Comparison of ENCODE assay signal across 13 cellular contexts in the genomic region with DNA sequence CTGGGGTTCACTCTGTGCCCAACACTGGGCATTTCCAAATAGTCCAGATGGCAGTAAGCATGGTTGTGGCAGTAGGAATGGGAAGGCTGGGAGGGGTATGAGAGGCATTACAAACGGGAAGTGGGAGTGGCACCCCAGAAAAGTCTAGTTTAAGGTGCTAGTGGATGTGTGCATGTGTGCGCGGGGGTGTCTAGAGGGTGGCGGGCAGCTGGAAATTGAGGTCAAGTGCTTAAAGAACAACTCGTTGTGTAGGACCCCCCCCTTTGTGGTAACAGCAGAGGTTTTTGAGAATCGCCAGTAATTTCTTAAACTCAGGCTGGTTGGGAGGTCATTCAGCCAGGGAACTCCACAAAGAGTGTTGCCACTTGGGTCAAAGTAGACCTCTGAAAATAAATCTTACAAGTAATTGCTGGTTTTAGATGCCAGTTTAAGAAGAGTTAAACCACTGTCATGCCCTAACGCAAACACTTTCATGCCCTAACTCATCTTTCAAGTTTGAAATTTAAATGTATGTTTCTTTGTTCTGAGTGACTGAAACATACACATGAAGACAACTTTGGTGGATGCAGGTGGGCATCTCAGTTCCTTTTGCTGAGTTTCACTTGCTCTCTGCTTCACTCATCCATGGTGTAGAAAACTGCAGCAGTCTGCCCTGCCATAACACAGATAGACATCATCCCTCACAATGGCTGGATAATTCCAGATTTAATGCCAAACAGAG.
DNase-seq lines count a peak whose midpoint lies in the region; ATAC-seq and TF ChIP-seq lines count a peak whose summit lies in the region.
"Had no signal": no experiment of that assay in that cellular context is flagged by ENCODE, and none has a peak within 500 bp of the region (broad histone marks: within the 10 kb centered on the region; RNA-seq: fewer than 3 reads in every experiment).

No MANE protein-coding gene starts in this region.

- H3K4me3 Mint-ChIP-seq in activated CD4-positive, alpha-beta T cell treated with anti-CD3 and anti-CD28 coated beads, Interleukin-2, amount 10 ng/mL, durations not matched to agents 7 days and 5 days, result no peak overlapping the region
- H3K4me3 Mint-ChIP-seq in stimulated activated naive B cell treated with anti-CD40 and anti-IgM and Interleukin-4, amounts not matched to agents 10 μg/mL and 1 μg/mL and 100 μg/mL, for 72 hours, result peak overlapping the region; percentile 77 to 84
- H3K4me3 Mint-ChIP-seq: endodermal cell had no signal

- ATAC-seq in HG02610 (IDR thresholded peaks at IDR 0.05; ENCODE audit: unreplicated experiment) (peak; percentile 68), HG03469 (IDR thresholded peaks at IDR 0.05; ENCODE audit: unreplicated experiment) (peak; percentile 70)
- ATAC-seq in stimulated activated naive B cell treated with anti-CD40 and anti-IgM and Interleukin-4, amounts not matched to agents 10 μg/mL and 1 μg/mL and 100 μg/mL, for 72 hours (replicated peaks), result peak; percentile 86 to 89

- no peaks in the 10 kb centered on the region for H3K9me3 Mint-ChIP-seq in activated CD4-positive, alpha-beta T cell treated with anti-CD3 and anti-CD28 coated beads, Interleukin-2, amount 10 ng/mL, durations not matched to agents 7 days and 5 days
- H3K9me3 Mint-ChIP-seq in stimulated activated naive B cell treated with anti-CD40 and anti-IgM and Interleukin-4, amounts not matched to agents 10 μg/mL and 1 μg/mL and 100 μg/mL, for 72 hours, result peaks cover 0 to 3% of the 10 kb centered on the region in 2 donors
- H3K9me3 Mint-ChIP-seq: endodermal cell had no signal

- H3K27me3 Mint-ChIP-seq in activated CD4-positive, alpha-beta T cell treated with anti-CD3 and anti-CD28 coated beads, Interleukin-2, amount 10 ng/mL, durations not matched to agents 7 days and 5 days, result no peaks in the 10 kb centered on the region
- no peaks in the 10 kb centered on the region for H3K27me3 Mint-ChIP-seq in stimulated activated naive B cell treated with anti-CD40 and anti-IgM and Interleukin-4, amounts not matched to agents 10 μg/mL and 1 μg/mL and 100 μg/mL, for 72 hours

- no peak for TF ChIP-seq CTCF in sigmoid colon (IDR thresholded peaks at IDR 0.05)

- peaks cover 0 to 6% (median 2%) of the 10 kb centered on the region in 4 donors for H3K4me1 ChIP-seq in sigmoid colon

- H3K27ac Mint-ChIP-seq in activated CD4-positive, alpha-beta T cell treated with anti-CD3 and anti-CD28 coated beads, Interleukin-2, amount 10 ng/mL, durations not matched to agents 7 days and 5 days, result peak overlapping the region; percentile 14
- peak overlapping the region; percentile 94 for H3K27ac Mint-ChIP-seq in stimulated activated naive B cell treated with anti-CD40 and anti-IgM and Interleukin-4, amounts not matched to agents 10 μg/mL and 1 μg/mL and 100 μg/mL, for 72 hours
- H3K27ac Mint-ChIP-seq: endodermal cell had no signal

- H3K27me3 ChIP-seq in sigmoid colon, result no peaks in the 10 kb centered on the region

- H3K4me1 Mint-ChIP-seq in activated CD4-positive, alpha-beta T cell treated with anti-CD3 and anti-CD28 coated beads, Interleukin-2, amount 10 ng/mL, durations not matched to agents 7 days and 5 days, result peaks cover 23% of the 10 kb centered on the region
- peaks cover 55 to 78% of the 10 kb centered on the region in 2 donors for H3K4me1 Mint-ChIP-seq in stimulated activated naive B cell treated with anti-CD40 and anti-IgM and Interleukin-4, amounts not matched to agents 10 μg/mL and 1 μg/mL and 100 μg/mL, for 72 hours

- H3K27ac ChIP-seq in sigmoid colon, result no peak overlapping the region
- H3K27ac ChIP-seq: 22Rv1, KMS-11 had no signal

- peaks cover 4% of the 10 kb centered on the region for H3K36me3 Mint-ChIP-seq in activated CD4-positive, alpha-beta T cell treated with anti-CD3 and anti-CD28 coated beads, Interleukin-2, amount 10 ng/mL, durations not matched to agents 7 days and 5 days (ENCODE audit: low read depth)
- H3K36me3 Mint-ChIP-seq in stimulated activated naive B cell treated with anti-CD40 and anti-IgM and Interleukin-4, amounts not matched to agents 10 μg/mL and 1 μg/mL and 100 μg/mL, for 72 hours, result peaks cover 11 to 30% of the 10 kb centered on the region in 2 donors

- no peak overlapping the region for H3K4me3 ChIP-seq in sigmoid colon

- H3K9me3 ChIP-seq in sigmoid colon, result no peaks in the 10 kb centered on the region

- no peak for TF ChIP-seq POLR2A in sigmoid colon (IDR thresholded peaks at IDR 0.05)

- 56 to 91% methylated on average over 7 of the region's 7 CpGs for WGBS in sigmoid colon, 2 donors

- no peaks in the 10 kb centered on the region for H3K36me3 ChIP-seq in sigmoid colon

- intact Hi-C loops in sigmoid colon (cut with DNase I), result no loop called here

- TF ChIP-seq EP300 in sigmoid colon (IDR thresholded peaks at IDR 0.05), result no peak

- DNase-seq in activated CD4-positive, alpha-beta T cell treated with anti-CD3 and anti-CD28 coated beads, Interleukin-2, amount 10 ng/mL, durations not matched to agents 7 days and 5 days, result no peak
- no peak for DNase-seq in activated CD4-positive, alpha-beta T cell treated with anti-CD3 and anti-CD28 coated beads, Interleukin-2, amount 50 U/mL, for 4 hours
- peak; percentile 58 for DNase-seq in stimulated activated naive B cell treated with anti-CD40 and anti-IgM and Interleukin-4, amounts not matched to agents 10 μg/mL and 1 μg/mL and 100 μg/mL, for 72 hours
- DNase-seq in medulla oblongata (ENCODE audit: extremely low spot score), result no peak
- no peak for DNase-seq in NCI-H82 (lab: John Stamatoyannopoulos, UW)
- no peak for DNase-seq in sigmoid colon
- DNase-seq: endodermal cell, kidney glomerular epithelial cell, NCI-H774 had no signal

- CTCF ChIA-PET in activated CD4-positive, alpha-beta T cell treated with anti-CD3 and anti-CD28 coated beads, Interleukin-2, amount 10 ng/mL, durations not matched to agents 7 days and 5 days (lab: Charles Lee), result interaction anchor here (1.3 kb wide), 1 partner anchor 9 kb away, joined by 3 read pairs; no protein-coding TSS in a partner anchor

- POLR2A ChIA-PET in activated CD4-positive, alpha-beta T cell treated with anti-CD3 and anti-CD28 coated beads, Interleukin-2, amount 10 ng/mL, durations not matched to agents 7 days and 5 days (lab: Charles Lee), result no interaction called here
